In genomic region chr15:66231421-66232266, GRCh38 we compare ENCODE assay signal across 22 cellular contexts. TPM values are rescaled to one million over a fixed set of nuclear protein-coding genes. Genes with fewer than 3 reads are reported as not detected.
A peak's percentile ranks its signal among the peaks of the same experiment; 100 is the strongest.
DNase-seq lines count a peak whose midpoint lies in the region; ATAC-seq, FAIRE-seq and TF ChIP-seq lines count a peak whose summit lies in the region.
"Had no signal": no experiment of that assay in that cellular context is flagged by ENCODE, and none has a peak within 500 bp of the region (broad histone marks: within the 10 kb centered on the region; RNA-seq: fewer than 3 reads in every experiment).

No MANE protein-coding gene starts in this region.

- WGBS in SK-N-SH (ENCODE audit: low lambda C conversion rate): 65% methylated on average over 5 of the region's 6 CpGs
- 74 to 75% methylated on average over 6 of the region's 6 CpGs for WGBS in pancreas, 2 donors

- no peaks in the 10 kb centered on the region for H4K20me1 ChIP-seq in SK-N-SH (ENCODE audit: insufficient read depth)

- CTCF ChIA-PET in SK-N-SH (lab: Yijun Ruan, JAX): interaction anchor here (0.8 to 1.9 kb wide), 5 partner anchors 9 to 57 kb away, joined by 3 to 10 read pairs (median 3); partner anchors contain the start of gene MEGF11

- no peaks in the 10 kb centered on the region for H3F3A ChIP-seq in SK-N-SH (replicated peaks; ENCODE audit: insufficient read depth)

- H3K27me3 ChIP-seq in SK-N-SH (ENCODE audit: insufficient read depth) (no peaks in the 10 kb centered on the region), pancreas (no peaks in the 10 kb centered on the region)
- H3K27me3 ChIP-seq: body of pancreas had no signal

- H3K4me1 ChIP-seq in SK-N-SH (ENCODE audit: control insufficient read depth in 1 of 2, insufficient read depth in 2 of 2, low read depth in 1 of 2, low read length in 1 of 2) (peaks cover 0 to 20% of the 10 kb centered on the region in 2 experiments; a peak in 1 of 4 replicates), pancreas (no peaks in the 10 kb centered on the region)
- H3K4me1 ChIP-seq: body of pancreas, Caco-2 had no signal

- TF ChIP-seq EP300 in SK-N-SH (IDR thresholded peaks at IDR 0.05; ENCODE audit: borderline replicate concordance in 1 of 2, low read depth in 1 of 2, low read length in 1 of 2): no peak

- no peak overlapping the region for H3K4me2 ChIP-seq in SK-N-SH

- TF ChIP-seq RAD21 in SK-N-SH (IDR thresholded peaks at IDR 0.05; ENCODE audit: low read length): no peak

- no peak for FAIRE-seq in pancreas (lab: Jason Lieb, UNC)
- FAIRE-seq: G401.6 had no signal

- ATAC-seq in SK-N-SH treated with all-trans-retinoic acid at 6 μM for 48 hours (no peak; the same call in 2 of the 3 replicates), pancreas (no peak)
- ATAC-seq: activated CD8-positive, alpha-beta memory T cell treated with anti-CD3 and anti-CD28 coated beads, Interleukin-2, amount 10 ng/mL, durations not matched to agents 7 days and 5 days; activated T-helper 17 cell treated with anti-CD3 and anti-CD28 coated beads, Interleukin-2, amount 50 U/mL, for 72 hours; body of pancreas; left ventricle myocardium superior had no signal

- H3K9me3 ChIP-seq in SK-N-SH (no peaks in the 10 kb centered on the region), pancreas (no peaks in the 10 kb centered on the region)
- H3K9me3 ChIP-seq: body of pancreas, Caco-2 had no signal

- intact Hi-C loops in pancreas (cut with DNase I): no loop called here

- no peak overlapping the region for H3K9ac ChIP-seq in SK-N-SH

- H3K9me2 ChIP-seq in SK-N-SH: no peaks in the 10 kb centered on the region

- no peak for TF ChIP-seq POLR2A in erythroblast (IDR thresholded peaks at IDR 0.05; ENCODE audit: low read length)

- H3K36me3 ChIP-seq in SK-N-SH (replicated peaks in 1 of 2; ENCODE audit: control insufficient read depth in 1 of 2, insufficient read depth in 2 of 2, low read length in 1 of 2) (no peaks in the 10 kb centered on the region), pancreas (no peaks in the 10 kb centered on the region)

- DNase-seq in SK-N-SH: peak; percentile 42
- peak; percentile 91 for DNase-seq in NCI-H69 (lab: John Stamatoyannopoulos, UW)
- DNase-seq in erythroblast (lab: John Stamatoyannopoulos, UW): peak; percentile 13 to 22
- peak; percentile 28 for DNase-seq in stromal cell of bone marrow (ENCODE audit: low read depth)
- no peak for DNase-seq in pancreas
- no peak for DNase-seq in NCI-H2107 (lab: John Stamatoyannopoulos, UW)
- no peak for DNase-seq in NCI-H128 (lab: John Stamatoyannopoulos, UW; ENCODE audit: unreplicated experiment)
- DNase-seq: activated CD4-positive, alpha-beta T cell treated with anti-CD3 and anti-CD28 coated beads for 4 hours; activated CD8-positive, alpha-beta memory T cell treated with anti-CD3 and anti-CD28 coated beads, Interleukin-2, amount 10 ng/mL, durations not matched to agents 7 days and 5 days; body of pancreas; Caco-2; endodermal cell; H7; immature natural killer cell; KBM-7; left ventricle myocardium superior; NCI-H1930; SW 1271 had no signal

- TF ChIP-seq CTCF in SK-N-SH (IDR thresholded peaks at IDR 0.05): no peak
- no peak for TF ChIP-seq CTCF in pancreas (IDR thresholded peaks at IDR 0.05)

- no peak overlapping the region for H2AFZ ChIP-seq in SK-N-SH (ENCODE audit: low read depth)

- no peaks in the 10 kb centered on the region for H3K79me2 ChIP-seq in SK-N-SH (ENCODE audit: insufficient read depth)

- H3K4me3 ChIP-seq in SK-N-SH (ENCODE audit: low read depth in 2 of 2, low read length in 1 of 2): no peak overlapping the region
- H3K4me3 ChIP-seq in pancreas: no peak overlapping the region
- H3K4me3 ChIP-seq: body of pancreas, coronary artery had no signal

- POLR2A ChIA-PET in SK-N-SH (lab: Yijun Ruan, JAX): no interaction called here

- peak overlapping the region in 1 of 2 experiments; percentile 44; a peak in 1 of 4 replicates for H3K27ac ChIP-seq in SK-N-SH (ENCODE audit: low read depth in 2 of 2, low read length in 1 of 2)
- H3K27ac ChIP-seq in pancreas: no peak overlapping the region
- H3K27ac ChIP-seq: body of pancreas, coronary artery had no signal

TF ChIP-seq in SK-N-SH, 30 proteins besides CTCF, POLR2A, EP300 and RAD21:
- TF ChIP-seq RFX5 (IDR thresholded peaks at IDR 0.05; ENCODE audit: low read length) (no peak), FOXM1 (IDR thresholded peaks at IDR 0.05; ENCODE audit: low read depth) (no peak), SIN3A (IDR thresholded peaks at IDR 0.05; ENCODE audit: borderline replicate concordance, low read depth, low read length) (no peak), ZBTB33 (IDR thresholded peaks at IDR 0.05; ENCODE audit: borderline replicate concordance, low read depth) (no peak), RXRA (IDR thresholded peaks at IDR 0.05; ENCODE audit: borderline replicate concordance, low read depth) (no peak), CHD2 (IDR thresholded peaks at IDR 0.05; ENCODE audit: low read length, partially characterized antibody) (no peak), NFIC (IDR thresholded peaks at IDR 0.05; ENCODE audit: borderline replicate concordance) (no peak), EZH2phosphoT487 (IDR thresholded peaks at IDR 0.05; ENCODE audit: borderline replicate concordance, low read depth) (no peak)

TF ChIP-seq in SK-N-SH treated with all-trans-retinoic acid at 6 μM for 48 hours, 23 proteins besides CTCF, POLR2A, EP300 and RAD21 (continues in another document):
- TF ChIP-seq ARNTL (CRISPR knock-in tag; IDR thresholded peaks at IDR 0.05; ENCODE audit: borderline replicate concordance, low read depth): no peak
- TF ChIP-seq ZNF565 (CRISPR knock-in tag; conservative IDR thresholded peaks at IDR 0.05; ENCODE audit: low read depth): no peak
- TF ChIP-seq SNAI2 (CRISPR knock-in tag; IDR thresholded peaks at IDR 0.05): no peak
- no peak for TF ChIP-seq ESRRG (CRISPR knock-in tag; IDR thresholded peaks at IDR 0.05)
- TF ChIP-seq RARB (CRISPR knock-in tag; IDR thresholded peaks at IDR 0.05): no peak
- TF ChIP-seq TSHZ2 (CRISPR knock-in tag; IDR thresholded peaks at IDR 0.05): no peak
- no peak for TF ChIP-seq PATZ1 (CRISPR knock-in tag; IDR thresholded peaks at IDR 0.05; ENCODE audit: borderline replicate concordance)
- TF ChIP-seq TCF4 (CRISPR knock-in tag; IDR thresholded peaks at IDR 0.05; ENCODE audit: borderline replicate concordance): no peak
- no peak for TF ChIP-seq ZNF70 (CRISPR knock-in tag; IDR thresholded peaks at IDR 0.05)
- TF ChIP-seq CSDC2 (CRISPR knock-in tag; IDR thresholded peaks at IDR 0.05): no peak
- no peak for TF ChIP-seq TOX (CRISPR knock-in tag; IDR thresholded peaks at IDR 0.05; ENCODE audit: borderline replicate concordance)
- TF ChIP-seq ISL1 (CRISPR knock-in tag; IDR thresholded peaks at IDR 0.05): no peak
- no peak for TF ChIP-seq PPARA (CRISPR knock-in tag; IDR thresholded peaks at IDR 0.05; ENCODE audit: borderline replicate concordance)
- no peak for TF ChIP-seq BACH2 (CRISPR knock-in tag; IDR thresholded peaks at IDR 0.05; ENCODE audit: borderline replicate concordance)

RNA-seq across cellular contexts. Expression of gene MEGF11, which starts 21.9 kb away (rescaled TPM):
- polyA plus RNA-seq in SK-N-SH (2012; rRNA removed): 0.03 TPM in 1 of 2 replicates, not detected in the other
- polyA plus RNA-seq in SK-N-SH (2012; cell fraction: cytosol; rRNA removed): 0.01 and 0.04 TPM in 2 replicates
- 0.07 and 0.14 TPM in 2 replicates for polyA plus RNA-seq in SK-N-SH (2012; cell fraction: nucleus; rRNA removed)
- total RNA-seq in pancreas: under 1 TPM; 0.19 to 0.57 (median 0.37) TPM
- under 1 TPM; 0.34 to 0.87 TPM for polyA plus RNA-seq in pancreas
- total RNA-seq: activated CD8-positive, alpha-beta memory T cell treated with anti-CD3 and anti-CD28 coated beads, Interleukin-2, amount 10 ng/mL, durations not matched to agents 7 days and 5 days; activated T-helper 17 cell treated with anti-CD3 and anti-CD28 coated beads, Interleukin-2, amount 50 U/mL, for 72 hours; body of pancreas; left ventricle myocardium superior had no signal
- polyA plus RNA-seq: immature natural killer cell had no signal

Comparison
In these comparisons a context has a peak if more than half of its experiments do, and no peak if none do; other contexts are left out.
1. DNase-seq: peak in SK-N-SH (single experiment), NCI-H69 (single experiment), erythroblast (2 of 2) and stromal cell of bone marrow (single experiment); none in pancreas (0 of 6), NCI-H2107 (single experiment) and NCI-H128 (single experiment).